ENCODE assay signal across 21 cellular contexts in genomic region chr13:93762703-93763102, GRCh38.
"Had no signal": no experiment of that assay in that cellular context is flagged by ENCODE, and none has a peak within 500 bp of the region (broad histone marks: within the 10 kb centered on the region; RNA-seq: fewer than 3 reads in every experiment).

No MANE protein-coding gene starts in this region.

- ATAC-seq: gastrocnemius medialis, heart right ventricle, left lung, left ventricle myocardium superior, lower lobe of right lung, mucosa of descending colon had no signal

- DNase-seq: dermis blood vessel endothelial cell; dorsolateral prefrontal cortex; effector CD4-positive, alpha-beta T cell; effector memory CD4-positive, alpha-beta T cell; foreskin melanocyte; gastrocnemius medialis; glutamatergic neuron; heart right ventricle; hippocampal formation; left cardiac atrium; left lung; left ventricle myocardium superior; lower lobe of right lung; mesenchymal stem cell; mucosa of descending colon had no signal

- H3K4me1 ChIP-seq: esophagus muscularis mucosa, gastrocnemius medialis, left lung, lower lobe of right lung had no signal

- FAIRE-seq: colon, endothelial cell of umbilical vein, islet of Langerhans, keratinocyte had no signal

- H3K27me3 ChIP-seq: dorsolateral prefrontal cortex, esophagus muscularis mucosa, gastrocnemius medialis, heart right ventricle, left lung had no signal

- H3K4me3 ChIP-seq: coronary artery, dorsolateral prefrontal cortex, esophagus muscularis mucosa, gastrocnemius medialis, heart right ventricle, left lung, lower lobe of right lung, mucosa of descending colon had no signal

- H3K27ac ChIP-seq: coronary artery, dorsolateral prefrontal cortex, esophagus muscularis mucosa, gastrocnemius medialis, heart right ventricle, left lung, lower lobe of right lung had no signal

- H3K36me3 ChIP-seq: esophagus muscularis mucosa, gastrocnemius medialis, heart right ventricle, left lung, lower lobe of right lung had no signal

- H3K9me3 ChIP-seq: esophagus muscularis mucosa, gastrocnemius medialis, heart right ventricle, left lung, lower lobe of right lung, mucosa of descending colon had no signal
